ENCODE assay signal across 27 cellular contexts in genomic region chr5:110572709-110573108, GRCh38.
"Had no signal": no experiment of that assay in that cellular context is flagged by ENCODE, and none has a peak within 500 bp of the region (broad histone marks: within the 10 kb centered on the region; RNA-seq: fewer than 3 reads in every experiment).

No MANE protein-coding gene starts in this region.

- H3K9me3 ChIP-seq: adrenal gland, body of pancreas, breast epithelium had no signal

- H3K27me3 ChIP-seq: adrenal gland, body of pancreas, brain microvascular endothelial cell, breast epithelium had no signal

- H3K36me3 ChIP-seq: adrenal gland, brain microvascular endothelial cell, breast epithelium had no signal

- H3K4me3 ChIP-seq: adrenal gland, body of pancreas, breast epithelium had no signal

- H3K27ac ChIP-seq: adrenal gland, body of pancreas, brain microvascular endothelial cell, breast epithelium, VCaP had no signal

- DNase-seq: activated B cell treated with CpG ODN at 0.5 μM for 24 hours; activated CD4-positive, alpha-beta memory T cell treated with anti-CD3 and anti-CD28 coated beads, Interleukin-2, amount 10 ng/mL, durations not matched to agents 7 days and 5 days; activated CD4-positive, alpha-beta T cell treated with anti-CD3 and anti-CD28 coated beads for 4 hours; activated CD4-positive, alpha-beta T cell treated with anti-CD3 and anti-CD28 coated beads, Interleukin-2, amount 10 ng/mL, durations not matched to agents 24 days and 14 days; activated CD4-positive, alpha-beta T cell treated with anti-CD3 and anti-CD28 coated beads, Interleukin-2, amount 50 U/mL, for 48 hours; activated CD4-positive, CD25-positive, alpha-beta regulatory T cell treated with anti-CD3 and anti-CD28 coated beads, Interleukin-2, amount 50 U/mL, for 72 hours; activated CD8-positive, alpha-beta memory T cell treated with anti-CD3 and anti-CD28 coated beads for 24 hours; activated CD8-positive, alpha-beta memory T cell treated with anti-CD3 and anti-CD28 coated beads, Interleukin-2, amount 10 ng/mL, durations not matched to agents 7 days and 5 days; activated CD8-positive, alpha-beta memory T cell treated with anti-CD3 and anti-CD28 coated beads, Interleukin-2, amount 50 U/mL, for 48 hours; activated CD8-positive, alpha-beta T cell treated with anti-CD3 and anti-CD28 coated beads, Interleukin-2, amount 10 ng/mL, durations not matched to agents 7 days and 5 days; activated effector memory CD4-positive, alpha-beta T cell treated with Interleukin-2 at 50 U/mL for 16 hours; activated gamma-delta T cell; activated naive CD4-positive, alpha-beta T cell treated with anti-CD3 and anti-CD28 coated beads, Interleukin-2, amount 50 U/mL, for 16 hours; activated naive CD4-positive, alpha-beta T cell treated with Interleukin-2 at 50 U/mL for 16 hours; activated naive CD8-positive, alpha-beta T cell treated with anti-CD3 and anti-CD28 coated beads for 36 hours; activated T-cell treated with anti-CD3 and anti-CD28 coated beads, Interleukin-2, amount 50 U/mL, for 24 hours; activated T-cell treated with anti-CD3 and anti-CD28 coated beads, Interleukin-2, amount 50 U/mL, for 48 hours; adrenal gland; amniotic stem cell; aorta; body of pancreas; brain microvascular endothelial cell; central memory CD4-positive, alpha-beta T cell; T-helper 2 cell; T-helper 9 cell had no signal
